18 cellular contexts compared by ENCODE assay signal in genomic region chr4:53587123-53587522, GRCh38. TPM values are rescaled to one million over a fixed set of nuclear protein-coding genes. Genes with fewer than 3 reads are reported as not detected.
DNase-seq lines count a peak whose midpoint lies in the region; ATAC-seq, FAIRE-seq and TF ChIP-seq lines count a peak whose summit lies in the region.
"Had no signal": no experiment of that assay in that cellular context is flagged by ENCODE, and none has a peak within 500 bp of the region (broad histone marks: within the 10 kb centered on the region; RNA-seq: fewer than 3 reads in every experiment).

No MANE protein-coding gene starts in this region.

- intact Hi-C loops in Caco-2 (cut with micrococcal nuclease; ENCODE audit: unreplicated experiment) (no loop called here), GM12878 (cut with micrococcal nuclease; ENCODE audit: unreplicated experiment) (no loop called here)

- H3K9ac ChIP-seq in GM12878 (ENCODE audit: control insufficient read depth, insufficient read depth, low read length): no peak overlapping the region
- H3K9ac ChIP-seq: BLaER1 treated with 17β-estradiol and CSF1 and Interleukin-3, amounts not matched to agents 10 nM and 100 nM had no signal

- peaks cover 60% of the 10 kb centered on the region for H3K4me1 Mint-ChIP-seq in Caco-2 (ENCODE audit: low read depth, unreplicated experiment)

- SMC1A ChIA-PET in GM12878 (lab: Charles Lee; ENCODE audit: uncharacterized antibody, unreplicated experiment): no interaction called here

- 57% methylated on average over 2 of the region's 2 CpGs for WGBS in GM12878 (ENCODE audit: insufficient coverage, insufficient replicate concordance, low lambda C conversion rate, missing lambda C conversion rate)

- H3K27ac Mint-ChIP-seq in Caco-2 (ENCODE audit: unreplicated experiment): peak overlapping the region; percentile 61
- H3K27ac Mint-ChIP-seq: CD8-positive, alpha-beta memory T cell; H9 had no signal

- no peaks in the 10 kb centered on the region for H4K20me1 ChIP-seq in GM12878 (ENCODE audit: control insufficient read depth, insufficient read depth)
- H4K20me1 ChIP-seq: BLaER1 treated with 17β-estradiol and CSF1 and Interleukin-3, amounts not matched to agents 10 nM and 100 nM had no signal

- in situ Hi-C loops in GM12878 (cut with MboI): no loop called here

- H3K4me3 ChIP-seq in Caco-2 (ENCODE audit: low read depth, low read length) (no peak overlapping the region), GM12878 (no peak overlapping the region)
- H3K4me3 ChIP-seq: BLaER1 treated with 17β-estradiol and CSF1 and Interleukin-3, amounts not matched to agents 10 nM and 100 nM had no signal

- TF ChIP-seq RAD21 in GM12878 (IDR thresholded peaks at IDR 0.05; ENCODE audit: insufficient read depth, low read depth, low read length): no peak

- H3K79me2 ChIP-seq in GM12878 (ENCODE audit: control insufficient read depth, insufficient read depth, low read length): no peaks in the 10 kb centered on the region

- ATAC-seq in GM12878 (peak; percentile 41; the same call in 1 of the 3 replicates), SK-N-SH treated with all-trans-retinoic acid at 6 μM for 48 hours (no peak), GM19397 (IDR thresholded peaks at IDR 0.05; ENCODE audit: unreplicated experiment) (no peak)
- ATAC-seq: Panc1 had no signal

- H3K4me3 Mint-ChIP-seq in Caco-2 (ENCODE audit: unreplicated experiment): peak overlapping the region; percentile 35
- H3K4me3 Mint-ChIP-seq: CD8-positive, alpha-beta memory T cell; H9 had no signal

- no peak overlapping the region for H2AFZ ChIP-seq in GM12878 (ENCODE audit: control insufficient read depth, low read depth, low read length)

- FAIRE-seq in GM12878 (lab: Jason Lieb, UNC): no peak
- FAIRE-seq: A204.1 had no signal

- CTCF ChIA-PET in Caco-2 (lab: Charles Lee) (no interaction called here), GM12878 (lab: Yijun Ruan, JAX) (no interaction called here)

- peaks cover 12% of the 10 kb centered on the region for H3K36me3 Mint-ChIP-seq in Caco-2 (ENCODE audit: insufficient read depth, unreplicated experiment)
- H3K36me3 Mint-ChIP-seq: CD8-positive, alpha-beta memory T cell had no signal

- H3K4me1 ChIP-seq in Caco-2: peaks cover 47% of the 10 kb centered on the region
- no peaks in the 10 kb centered on the region for H3K4me1 ChIP-seq in GM12878 (ENCODE audit: control insufficient read depth, insufficient read depth, low read length)

- no peak overlapping the region for H3K27ac ChIP-seq in GM12878 (ENCODE audit: control insufficient read depth, insufficient read depth)
- H3K27ac ChIP-seq: BLaER1 treated with 17β-estradiol and CSF1 and Interleukin-3, amounts not matched to agents 10 nM and 100 nM had no signal

- RAD21 ChIA-PET in GM12878 (lab: Charles Lee; ENCODE audit: unreplicated experiment): no interaction called here

- TF ChIP-seq CTCF in Caco-2 (IDR thresholded peaks at IDR 0.05; ENCODE audit: insufficient read depth in 1 of 2, low read depth in 1 of 2, low read length in 1 of 2, severe bottlenecking in 1 of 2, unreplicated experiment in 1 of 2): no peak
- TF ChIP-seq CTCF in GM12878 (IDR thresholded peaks at IDR 0.05 in 2 of 3, conservative IDR thresholded peaks at IDR 0.05 in 1 of 3; ENCODE audit: control insufficient read depth in 2 of 3, extremely low read depth in 1 of 3, insufficient read depth in 1 of 3, low read depth in 3 of 3, low read length in 3 of 3): no peak

- H3K27me3 ChIP-seq in Caco-2 (replicated peaks; ENCODE audit: control insufficient read depth, insufficient read depth, low read length): no peaks in the 10 kb centered on the region
- H3K27me3 ChIP-seq in GM12878 (replicated peaks in 1 of 2; ENCODE audit: control insufficient read depth in 2 of 2, insufficient read depth in 2 of 2, low read length in 1 of 2): no peaks in the 10 kb centered on the region
- H3K27me3 ChIP-seq: BLaER1 treated with 17β-estradiol and CSF1 and Interleukin-3, amounts not matched to agents 10 nM and 100 nM had no signal

- DNase-seq in Caco-2: peak in 1 of 2 experiments; percentile 37
- DNase-seq in GM12878 (ENCODE audit: low read depth, low spot score): no peak
- DNase-seq in left kidney (ENCODE audit: low read depth, low spot score): peak; percentile 34
- peak; percentile 64 for DNase-seq in renal cortical epithelial cell (ENCODE audit: low read depth)
- no peak for DNase-seq in hepatic stellate cell (ENCODE audit: low spot score)
- no peak for DNase-seq in NCI-H69 (lab: John Stamatoyannopoulos, UW)
- DNase-seq: CD8-positive, alpha-beta memory T cell; GF-D8; H9; NCI-H1417; NCI-H2029 treated with DMSO at 0.1 percent for 48 hours; NCI-H2171 treated with DMSO at 0.1 percent for 48 hours; NCI-H510A treated with DMSO at 0.1 percent for 48 hours had no signal

- H3K27me3 Mint-ChIP-seq in Caco-2 (ENCODE audit: insufficient read depth, unreplicated experiment): no peaks in the 10 kb centered on the region

- no peaks in the 10 kb centered on the region for H3K36me3 ChIP-seq in Caco-2 (ENCODE audit: control insufficient read depth, insufficient read depth, low read length)
- H3K36me3 ChIP-seq in GM12878 (ENCODE audit: control insufficient read depth in 2 of 2, insufficient read depth in 2 of 2, low read length in 1 of 2): no peaks in the 10 kb centered on the region
- H3K36me3 ChIP-seq: BLaER1 treated with 17β-estradiol and CSF1 and Interleukin-3, amounts not matched to agents 10 nM and 100 nM had no signal

- TF ChIP-seq EP300 in GM12878 (IDR thresholded peaks at IDR 0.05; ENCODE audit: borderline replicate concordance in 1 of 2, control insufficient read depth in 1 of 2, low read depth in 2 of 2, low read length in 2 of 2): no peak

- no TSS peak for BruUV-seq in Caco-2 (replicated peaks; lab: Mats Ljungman, UMichigan)
- no TSS peak for BruUV-seq in GM12878 (replicated peaks; lab: Mats Ljungman, UMichigan)

- no peak for TF ChIP-seq POLR2A in GM12878 (IDR thresholded peaks at IDR 0.05; ENCODE audit: low read depth, low read length)

- H3K4me2 ChIP-seq in GM12878 (ENCODE audit: control insufficient read depth, insufficient read depth): no peak overlapping the region
- H3K4me2 ChIP-seq: BLaER1 treated with 17β-estradiol and CSF1 and Interleukin-3, amounts not matched to agents 10 nM and 100 nM had no signal

- no peaks in the 10 kb centered on the region for H3K9me3 ChIP-seq in Caco-2
- H3K9me3 ChIP-seq in GM12878 (replicated peaks; ENCODE audit: control insufficient read depth, insufficient read depth, low read length): no peaks in the 10 kb centered on the region
- H3K9me3 ChIP-seq: BLaER1 treated with 17β-estradiol and CSF1 and Interleukin-3, amounts not matched to agents 10 nM and 100 nM had no signal

- no peaks in the 10 kb centered on the region for H3K9me3 Mint-ChIP-seq in Caco-2 (ENCODE audit: unreplicated experiment)
- H3K9me3 Mint-ChIP-seq: H9 had no signal

- POLR2A ChIA-PET in Caco-2 (lab: Charles Lee) (no interaction called here), GM12878 (lab: Charles Lee) (no interaction called here)

TF ChIP-seq in GM12878, 131 proteins besides CTCF, POLR2A, EP300 and RAD21:
- no peak for TF ChIP-seq NFXL1 (IDR thresholded peaks at IDR 0.05; ENCODE audit: borderline replicate concordance)
- TF ChIP-seq EZH2 (IDR thresholded peaks at IDR 0.05; ENCODE audit: borderline replicate concordance, control insufficient read depth, low read depth, low read length): no peak
- no peak for TF ChIP-seq ATF7 (IDR thresholded peaks at IDR 0.05; ENCODE audit: low read depth)
- no peak for TF ChIP-seq YY1 (IDR thresholded peaks at IDR 0.05; ENCODE audit: low read depth, low read length)
- TF ChIP-seq SREBF2 (IDR thresholded peaks at IDR 0.05; ENCODE audit: low read length): no peak
- no peak for TF ChIP-seq HDGF (IDR thresholded peaks at IDR 0.05)
- TF ChIP-seq POLR2AphosphoS2 (IDR thresholded peaks at IDR 0.05; ENCODE audit: low read depth, low read length): no peak
TF ChIP-seq in GM12878: peak in this region for 0.

TF ChIP-seq in SK-N-SH treated with all-trans-retinoic acid at 6 μM for 48 hours, 23 proteins besides CTCF, POLR2A, EP300 and RAD21 (continues in another document):
- TF ChIP-seq SNAI2 (CRISPR knock-in tag; IDR thresholded peaks at IDR 0.05) (no peak), TOX (CRISPR knock-in tag; IDR thresholded peaks at IDR 0.05; ENCODE audit: borderline replicate concordance) (no peak), ZFP30 (CRISPR knock-in tag; IDR thresholded peaks at IDR 0.05) (no peak), CSDC2 (CRISPR knock-in tag; IDR thresholded peaks at IDR 0.05) (no peak)
- TF ChIP-seq, protein P1, sequence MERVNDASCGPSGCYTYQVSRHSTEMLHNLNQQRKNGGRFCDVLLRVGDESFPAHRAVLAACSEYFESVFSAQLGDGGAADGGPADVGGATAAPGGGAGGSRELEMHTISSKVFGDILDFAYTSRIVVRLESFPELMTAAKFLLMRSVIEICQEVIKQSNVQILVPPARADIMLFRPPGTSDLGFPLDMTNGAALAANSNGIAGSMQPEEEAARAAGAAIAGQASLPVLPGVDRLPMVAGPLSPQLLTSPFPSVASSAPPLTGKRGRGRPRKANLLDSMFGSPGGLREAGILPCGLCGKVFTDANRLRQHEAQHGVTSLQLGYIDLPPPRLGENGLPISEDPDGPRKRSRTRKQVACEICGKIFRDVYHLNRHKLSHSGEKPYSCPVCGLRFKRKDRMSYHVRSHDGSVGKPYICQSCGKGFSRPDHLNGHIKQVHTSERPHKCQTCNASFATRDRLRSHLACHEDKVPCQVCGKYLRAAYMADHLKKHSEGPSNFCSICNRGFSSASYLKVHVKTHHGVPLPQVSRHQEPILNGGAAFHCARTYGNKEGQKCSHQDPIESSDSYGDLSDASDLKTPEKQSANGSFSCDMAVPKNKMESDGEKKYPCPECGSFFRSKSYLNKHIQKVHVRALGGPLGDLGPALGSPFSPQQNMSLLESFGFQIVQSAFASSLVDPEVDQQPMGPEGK (CRISPR knock-in tag; IDR thresholded peaks at IDR 0.05; ENCODE audit: borderline replicate concordance): no peak

RNA-seq across cellular contexts. Expression of gene LNX1, which starts 4.2 kb away (rescaled TPM):
- total RNA-seq in Caco-2 (2022) (9.3 and 12.4 TPM in 2 replicates), GM12878 (2014; rRNA removed) (1.4 and 2.2 TPM in 2 replicates), GM12878 (2014; rRNA removed; fragmentation: Illumina TruSeq; extraction: Trizol) (0.92 and 1.0 TPM in 2 replicates), GM12878 (2021) (1.4 and 1.5 TPM in 2 replicates), renal cortical epithelial cell (1.7 and 6.4 TPM in 2 replicates)
- 1.5 and 1.6 TPM in 2 replicates for total RNA-seq in GM12878 (2013; cell fraction: nucleolus; rRNA removed)
- polyA plus RNA-seq in GM12878 (2011; ENCODE audit: low read depth): 0.26 TPM
- polyA plus RNA-seq in GM12878 (2011; rRNA removed) (0.53 and 0.81 TPM in 2 replicates), GM12878 (2014; fragmentation: Illumina TruSeq; extraction: Trizol) (1.1 and 1.3 TPM in 2 replicates), GM12878 (2014; fragmentation: Nextera tagmentation; extraction: Ambion mirVana) (1 to 10 TPM in 1 of 2 experiments, under 1 TPM in 1; 0.88 to 1.2 TPM), GM12878 (2014; rRNA removed) (0.53 and 1.1 TPM in 2 replicates), GM12878 (2016; fragmentation: Nextera tagmentation; extraction: Ambion mirVana) (under 1 TPM; 0.72 to 0.79 TPM)
- 0.76 and 1.0 TPM in 2 replicates for polyA plus RNA-seq in GM12878 (2011; cell fraction: cytosol; rRNA removed)
- polyA plus RNA-seq in GM12878 (2011; cell fraction: nucleus; rRNA removed): 2.3 and 2.7 TPM in 2 replicates
- 0.30 and 0.73 TPM in 2 replicates for polyA plus RNA-seq in GM12878 (2012)
- polyA minus RNA-seq in GM12878 (2011; rRNA and poly(A)+ RNA removed): 0.98 and 3.6 TPM in 2 replicates
- 1.3 TPM in 1 of 2 replicates, not detected in the other for polyA minus RNA-seq in GM12878 (2011; cell fraction: cytosol; rRNA and poly(A)+ RNA removed)
- polyA minus RNA-seq in GM12878 (2011; cell fraction: nucleus; rRNA and poly(A)+ RNA removed): 0.73 and 1.1 TPM in 2 replicates
- total RNA-seq: CD8-positive, alpha-beta memory T cell had no signal

Comparison
In these comparisons a context has a peak if more than half of its experiments do, and no peak if none do; other contexts are left out.
1. DNase-seq: peak in left kidney (single experiment) and renal cortical epithelial cell (single experiment); none in GM12878 (single experiment), hepatic stellate cell (single experiment) and NCI-H69 (single experiment).